In genomic region chr4:128450326-128451120, GRCh38 we compare ENCODE assay signal across 1 cellular context.
TF ChIP-seq lines count a peak whose summit lies in the region.

No MANE protein-coding gene starts in this region.

TF ChIP-seq in IMR-90, 13 proteins besides CTCF, POLR2A, EP300 and RAD21 (continued from another document):
- TF ChIP-seq, protein P1, sequence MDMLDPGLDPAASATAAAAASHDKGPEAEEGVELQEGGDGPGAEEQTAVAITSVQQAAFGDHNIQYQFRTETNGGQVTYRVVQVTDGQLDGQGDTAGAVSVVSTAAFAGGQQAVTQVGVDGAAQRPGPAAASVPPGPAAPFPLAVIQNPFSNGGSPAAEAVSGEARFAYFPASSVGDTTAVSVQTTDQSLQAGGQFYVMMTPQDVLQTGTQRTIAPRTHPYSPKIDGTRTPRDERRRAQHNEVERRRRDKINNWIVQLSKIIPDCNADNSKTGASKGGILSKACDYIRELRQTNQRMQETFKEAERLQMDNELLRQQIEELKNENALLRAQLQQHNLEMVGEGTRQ (IDR thresholded peaks at IDR 0.05; ENCODE audit: low read depth, low read length) = no peak
- TF ChIP-seq CEBPB (IDR thresholded peaks at IDR 0.05; ENCODE audit: low read depth, low read length) (no peak), BHLHE40 (IDR thresholded peaks at IDR 0.05; ENCODE audit: low read depth, low read length) (no peak), MAZ (IDR thresholded peaks at IDR 0.05; ENCODE audit: borderline replicate concordance, low read depth, low read length) (no peak), SMC3 (IDR thresholded peaks at IDR 0.05; ENCODE audit: low read depth, low read length) (no peak), MXI1 (IDR thresholded peaks at IDR 0.05; ENCODE audit: borderline replicate concordance, low read depth, low read length) (no peak), MAFK (IDR thresholded peaks at IDR 0.05; ENCODE audit: low read depth, low read length) (no peak)
